23 cellular contexts compared by ENCODE assay signal in genomic region chr6:3276174-3277167, GRCh38. TPM values are rescaled to one million over a fixed set of nuclear protein-coding genes. Genes with fewer than 3 reads are reported as not detected.
"Had no signal": no experiment of that assay in that cellular context is flagged by ENCODE, and none has a peak within 500 bp of the region (broad histone marks: within the 10 kb centered on the region; RNA-seq: fewer than 3 reads in every experiment).

No MANE protein-coding gene starts in this region.

- H3K9me3 Mint-ChIP-seq: activated naive CD8-positive, alpha-beta T cell treated with anti-CD3 and anti-CD28 coated beads, Interleukin-2, amount 50 U/mL, for 24 hours; activated T-helper 1 cell treated with anti-CD3 and anti-CD28 coated beads, Interleukin-12 subunit alpha, Interleukin-12 subunit beta, Interleukin-2, Interleukin-4 antibody, amounts not matched to agents 30 ng/mL and 10 ng/mL and 1 ng/mL, durations not matched to agents 14 hours and 24 hours and 36 hours had no signal

- H3K27me3 Mint-ChIP-seq: activated naive CD8-positive, alpha-beta T cell treated with anti-CD3 and anti-CD28 coated beads, Interleukin-2, amount 50 U/mL, for 24 hours had no signal

- H3K4me1 Mint-ChIP-seq: activated naive CD8-positive, alpha-beta T cell treated with anti-CD3 and anti-CD28 coated beads, Interleukin-2, amount 50 U/mL, for 24 hours had no signal

- H3K4me3 Mint-ChIP-seq: activated naive CD8-positive, alpha-beta T cell treated with anti-CD3 and anti-CD28 coated beads, Interleukin-2, amount 50 U/mL, for 24 hours; activated T-helper 1 cell treated with anti-CD3 and anti-CD28 coated beads, Interleukin-12 subunit alpha, Interleukin-12 subunit beta, Interleukin-2, Interleukin-4 antibody, amounts not matched to agents 30 ng/mL and 10 ng/mL and 1 ng/mL, durations not matched to agents 14 hours and 24 hours and 36 hours had no signal

- H3K4me3 ChIP-seq: gastroesophageal sphincter, heart left ventricle, left ventricle myocardium inferior, pancreas, SK-N-MC, tibial artery had no signal

- H3K9me3 ChIP-seq: gastroesophageal sphincter, heart left ventricle, left ventricle myocardium inferior, pancreas, tibial artery had no signal

- H3K27ac Mint-ChIP-seq: activated naive CD8-positive, alpha-beta T cell treated with anti-CD3 and anti-CD28 coated beads, Interleukin-2, amount 50 U/mL, for 24 hours had no signal

- ATAC-seq: activated CD4-positive, CD25-positive, alpha-beta regulatory T cell treated with anti-CD3 and anti-CD28 coated beads, Interleukin-2, amount 50 U/mL, for 24 hours; activated naive CD8-positive, alpha-beta T cell treated with anti-CD3 and anti-CD28 coated beads, Interleukin-2, amount 50 U/mL, for 24 hours; esophagus mucosa; gastroesophageal sphincter; heart left ventricle; pancreas had no signal

- H3K27me3 ChIP-seq: brain microvascular endothelial cell, gastroesophageal sphincter, heart left ventricle, pancreas, tibial artery had no signal

- DNase-seq: activated CD4-positive, alpha-beta T cell treated with anti-CD3 and anti-CD28 coated beads, Interleukin-2, amount 50 U/mL, for 1 hour; activated naive CD8-positive, alpha-beta T cell treated with anti-CD3 and anti-CD28 coated beads, Interleukin-2, amount 50 U/mL, for 24 hours; anterior cingulate cortex; brain microvascular endothelial cell; cortex of kidney; effector CD4-positive, alpha-beta T cell; heart left ventricle; left ventricle myocardium inferior; mammary epithelial cell; midbrain; stimulated activated CD4-positive, alpha-beta T cell treated with anti-CD3 and anti-CD28 coated beads, Interleukin-1b, Interleukin-23, amount 100 ng/mL, for 48 hours; stimulated activated CD8-positive, alpha-beta memory T cell treated with anti-CD3 and anti-CD28 coated beads, Interleukin-4, amount 100 ng/mL, for 48 hours; stimulated activated naive CD4-positive, alpha-beta T cell treated with Interleukin-2 at 50 U/mL for 16 hours; substantia nigra; T1000; tibial artery had no signal

- H3K27ac ChIP-seq: brain microvascular endothelial cell, gastroesophageal sphincter, heart left ventricle, left ventricle myocardium inferior, pancreas, SK-N-MC, tibial artery had no signal

RNA-seq across cellular contexts. Expression of gene TUBB2B, which starts 49.0 kb away (rescaled TPM):
- total RNA-seq: activated CD8-positive, alpha-beta memory T cell treated with anti-CD3 and anti-CD28 coated beads for 36 hours had no signal
